8 cellular contexts compared by ENCODE assay signal in the genomic region with DNA sequence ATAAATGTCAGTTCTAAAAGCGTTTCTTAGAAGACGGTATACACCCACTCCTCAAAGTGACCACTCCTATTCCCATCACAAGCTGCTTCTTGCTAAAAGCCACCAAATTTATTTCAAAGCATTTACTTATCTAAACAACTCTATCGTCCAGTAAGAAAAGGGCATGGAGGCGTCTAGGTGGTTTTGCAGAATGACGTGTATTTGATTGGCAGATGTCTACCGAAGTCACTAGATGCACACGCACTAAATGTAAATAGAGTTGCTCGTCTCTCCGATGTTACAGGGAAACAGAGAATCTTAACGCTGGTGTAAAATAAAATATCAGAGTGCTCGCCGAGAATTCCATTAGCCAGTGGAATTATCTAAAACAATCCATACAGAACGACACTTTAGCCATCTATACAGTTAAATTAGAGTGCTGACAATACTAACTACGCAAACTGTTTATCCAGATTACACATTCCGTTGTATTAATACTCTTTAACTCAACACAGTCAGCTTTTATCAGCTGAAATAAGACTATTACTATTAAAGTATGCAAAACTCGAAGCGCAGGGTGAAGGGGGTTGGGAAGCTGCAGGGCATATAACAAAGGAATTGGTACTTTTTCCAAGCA. TPM values are rescaled to one million over a fixed set of nuclear protein-coding genes. Genes with fewer than 3 reads are reported as not detected.
DNase-seq lines count a peak whose midpoint lies in the region; ATAC-seq, FAIRE-seq and TF ChIP-seq lines count a peak whose summit lies in the region.

No MANE protein-coding gene starts in this region.

- peaks cover 9% of the 10 kb centered on the region for H3K4me1 ChIP-seq in mucosa of stomach (ENCODE audit: control insufficient read depth, insufficient read depth, low read length)

- FAIRE-seq in HTR-8/SVneo (lab: Jason Lieb, UNC): no peak

- no peaks in the 10 kb centered on the region for H3K9me3 ChIP-seq in mucosa of stomach (ENCODE audit: control insufficient read depth, low read length)

- H3K9me3 Mint-ChIP-seq in chondrocyte (ENCODE audit: low read depth): no peaks in the 10 kb centered on the region

- CTCF ChIA-PET in RWPE1 (lab: Yijun Ruan, JAX): no interaction called here

- H3K27me3 Mint-ChIP-seq in chondrocyte (ENCODE audit: low read depth): no peaks in the 10 kb centered on the region

- peak overlapping the region; percentile 15 for H3K9ac ChIP-seq in mucosa of stomach (ENCODE audit: low read length)

- H3K36me3 Mint-ChIP-seq in chondrocyte (ENCODE audit: low read depth): no peaks in the 10 kb centered on the region

- no peaks in the 10 kb centered on the region for H3K36me3 ChIP-seq in mucosa of stomach (ENCODE audit: control insufficient read depth, insufficient read depth, low read length)

- peak overlapping the region; percentile 99 for H3K27ac Mint-ChIP-seq in chondrocyte (ENCODE audit: unreplicated experiment)

- no peak for ATAC-seq in GM21447 (IDR thresholded peaks at IDR 0.05; ENCODE audit: unreplicated experiment)

- in situ Hi-C loops in G401 (cut with HindIII; ENCODE audit: low sequenced_read_pairs): no loop called here

- no peak overlapping the region for H3K4me3 ChIP-seq in mucosa of stomach (ENCODE audit: low read length)

- peaks cover 25% of the 10 kb centered on the region for H3K27me3 ChIP-seq in mucosa of stomach (ENCODE audit: control insufficient read depth, insufficient read depth, low read length)

- TF ChIP-seq CTCF in RWPE1 (conservative IDR thresholded peaks at IDR 0.05; ENCODE audit: low read depth) (no peak), chondrocyte (IDR thresholded peaks at IDR 0.05) (no peak)

- H3K4me3 Mint-ChIP-seq in chondrocyte (ENCODE audit: unreplicated experiment): peak overlapping the region; percentile 95

- peak overlapping the region; percentile 97 for H3K27ac ChIP-seq in RWPE1

- POLR2A ChIA-PET in RWPE1 (lab: Yijun Ruan, JAX; ENCODE audit: low non-redundant PET): no interaction called here

- DNase-seq in G401 (ENCODE audit: low spot score) (peak; percentile 65), RWPE1 (ENCODE audit: low spot score) (no peak), chondrocyte (ENCODE audit: low spot score) (no peak), HTR-8/SVneo (ENCODE audit: insufficient read length, low spot score) (no peak), HK-2 (ENCODE audit: unreplicated experiment) (no peak), SKM-1 (lab: John Stamatoyannopoulos, UW; ENCODE audit: unreplicated experiment) (no peak)

- H3K4me1 Mint-ChIP-seq in chondrocyte (ENCODE audit: low read depth): peaks cover 43% of the 10 kb centered on the region

RNA-seq across cellular contexts. Expression of gene KLF12, which starts 1.9 kb away (rescaled TPM):
- total RNA-seq in G401 (2014; rRNA removed; shearing (Covaris generic)): not detected in 2 replicates
- total RNA-seq in chondrocyte: 25.2 to 29.0 TPM (median 28.4 TPM) in 3 replicates

Comparison
In these comparisons a context has a peak if more than half of its experiments do, and no peak if none do; other contexts are left out.
1. RNA of gene KLF12, which starts 1.9 kb away (total RNA-seq): 25.2 to 29.0 TPM in chondrocyte; not detected in G401; every median in the first group is over 10 times any median in the second.